In genomic region chr12:116066381-116067230, GRCh38 we compare ENCODE assay signal across 8 cellular contexts.
DNase-seq lines count a peak whose midpoint lies in the region; ATAC-seq, FAIRE-seq and TF ChIP-seq lines count a peak whose summit lies in the region.

No MANE protein-coding gene starts in this region.

- H3K4me1 ChIP-seq in A673 (ENCODE audit: insufficient read depth, low read length, poor library complexity, severe bottlenecking) (peaks cover 30% of the 10 kb centered on the region), NT2/D1 (ENCODE audit: insufficient read depth, insufficient read length) (no peaks in the 10 kb centered on the region), foreskin keratinocyte (no peaks in the 10 kb centered on the region)

- no TSS peak for BruUV-seq in A673 (replicated peaks; lab: Mats Ljungman, UMichigan)

- CTCF ChIA-PET in A673 (lab: Charles Lee), result no interaction called here

- no peaks in the 10 kb centered on the region for H3K27me3 Mint-ChIP-seq in activated T-cell treated with anti-CD3 and anti-CD28 coated beads, Interleukin-2, amount 50 U/mL, for 24 hours

- no peaks in the 10 kb centered on the region for H3K9me3 Mint-ChIP-seq in activated T-cell treated with anti-CD3 and anti-CD28 coated beads, Interleukin-2, amount 50 U/mL, for 24 hours

- H3K36me3 Mint-ChIP-seq in activated T-cell treated with anti-CD3 and anti-CD28 coated beads, Interleukin-2, amount 50 U/mL, for 24 hours (ENCODE audit: low read depth), result no peaks in the 10 kb centered on the region

- no peak overlapping the region for H3K9ac ChIP-seq in NT2/D1 (ENCODE audit: insufficient read length, low read depth)

- peak; percentile 76 for FAIRE-seq in GM18507 (lab: Jason Lieb, UNC)

- intact Hi-C loops in A673 (cut with micrococcal nuclease; ENCODE audit: unreplicated experiment), result loop anchor here (5.0 kb wide), 1 partner anchor 211 kb away; the partner anchor contains the start of gene MED13L

- peak overlapping the region; percentile 73 for H3K27ac Mint-ChIP-seq in activated T-cell treated with anti-CD3 and anti-CD28 coated beads, Interleukin-2, amount 50 U/mL, for 24 hours

- no peak overlapping the region for H3K4me3 Mint-ChIP-seq in activated T-cell treated with anti-CD3 and anti-CD28 coated beads, Interleukin-2, amount 50 U/mL, for 24 hours

- no peaks in the 10 kb centered on the region for H3K27me3 ChIP-seq in A673 (replicated peaks; ENCODE audit: insufficient read depth, low read depth, low read length, poor library complexity)
- no peaks in the 10 kb centered on the region for H3K27me3 ChIP-seq in NT2/D1 (ENCODE audit: insufficient read depth, insufficient read length)
- H3K27me3 ChIP-seq in foreskin keratinocyte, result no peaks in the 10 kb centered on the region

- peaks cover 55% of the 10 kb centered on the region for H3K4me1 Mint-ChIP-seq in activated T-cell treated with anti-CD3 and anti-CD28 coated beads, Interleukin-2, amount 50 U/mL, for 24 hours (ENCODE audit: low read depth)

- H3K36me3 ChIP-seq in A673 (ENCODE audit: insufficient read depth, low read length, poor library complexity, severe bottlenecking) (no peaks in the 10 kb centered on the region), NT2/D1 (ENCODE audit: insufficient read depth, insufficient read length, low read length) (no peaks in the 10 kb centered on the region)

- H3K27ac ChIP-seq in A673 (ENCODE audit: low read depth, low read length, poor library complexity, severe bottlenecking) (no peak overlapping the region), foreskin keratinocyte (no peak overlapping the region)

- DNase-seq in A673 (ENCODE audit: low spot score) (peak; percentile 66), GM18507 (ENCODE audit: extremely low spot score, insufficient read length, low read depth) (peak; percentile 4), NT2/D1 (ENCODE audit: low read depth, low spot score) (peak; percentile 36), foreskin keratinocyte (no peak), ureter (ENCODE audit: low spot score) (no peak), Ammon's horn (ENCODE audit: low spot score) (no peak)
- peak; percentile 61 for DNase-seq in activated T-cell treated with anti-CD3 and anti-CD28 coated beads, Interleukin-2, amount 50 U/mL, for 24 hours
- peak; percentile 44 for DNase-seq in stimulated activated CD4-positive, alpha-beta T cell treated with anti-CD3 and anti-CD28 coated beads, Interleukin-12 subunit alpha, Interleukin-12 subunit beta, amount 100 ng/mL, for 4 hours

- no peak overlapping the region for H3K4me3 ChIP-seq in A673 (ENCODE audit: low read depth, low read length, poor library complexity, severe bottlenecking)
- H3K4me3 ChIP-seq in NT2/D1 (ENCODE audit: insufficient read length, low read depth), result no peak overlapping the region

- H3K9me3 ChIP-seq in A673 (ENCODE audit: low read depth, low read length, poor library complexity, severe bottlenecking) (no peaks in the 10 kb centered on the region), NT2/D1 (ENCODE audit: insufficient read depth, low read length) (no peaks in the 10 kb centered on the region)

- POLR2A ChIA-PET in A673 (lab: Charles Lee; ENCODE audit: low non-redundant PET), result no interaction called here

- peak; percentile 53 for ATAC-seq in foreskin keratinocyte

- TF ChIP-seq CTCF in A673 (conservative IDR thresholded peaks at IDR 0.05; ENCODE audit: low read depth, low read length) (peak; percentile 95), foreskin keratinocyte (conservative IDR thresholded peaks at IDR 0.05) (peak; percentile 81)

Comparison
In these comparisons a context has a peak if more than half of its experiments do, and no peak if none do; other contexts are left out.
1. DNase-seq: peak in A673 (single experiment), GM18507 (single experiment), NT2/D1 (single experiment), activated T-cell treated with anti-CD3 and anti-CD28 coated beads, Interleukin-2, amount 50 U/mL, for 24 hours (single experiment) and stimulated activated CD4-positive, alpha-beta T cell treated with anti-CD3 and anti-CD28 coated beads, Interleukin-12 subunit alpha, Interleukin-12 subunit beta, amount 100 ng/mL, for 4 hours (single experiment); none in foreskin keratinocyte (0 of 2), ureter (single experiment) and Ammon's horn (single experiment).